In the genomic region with DNA sequence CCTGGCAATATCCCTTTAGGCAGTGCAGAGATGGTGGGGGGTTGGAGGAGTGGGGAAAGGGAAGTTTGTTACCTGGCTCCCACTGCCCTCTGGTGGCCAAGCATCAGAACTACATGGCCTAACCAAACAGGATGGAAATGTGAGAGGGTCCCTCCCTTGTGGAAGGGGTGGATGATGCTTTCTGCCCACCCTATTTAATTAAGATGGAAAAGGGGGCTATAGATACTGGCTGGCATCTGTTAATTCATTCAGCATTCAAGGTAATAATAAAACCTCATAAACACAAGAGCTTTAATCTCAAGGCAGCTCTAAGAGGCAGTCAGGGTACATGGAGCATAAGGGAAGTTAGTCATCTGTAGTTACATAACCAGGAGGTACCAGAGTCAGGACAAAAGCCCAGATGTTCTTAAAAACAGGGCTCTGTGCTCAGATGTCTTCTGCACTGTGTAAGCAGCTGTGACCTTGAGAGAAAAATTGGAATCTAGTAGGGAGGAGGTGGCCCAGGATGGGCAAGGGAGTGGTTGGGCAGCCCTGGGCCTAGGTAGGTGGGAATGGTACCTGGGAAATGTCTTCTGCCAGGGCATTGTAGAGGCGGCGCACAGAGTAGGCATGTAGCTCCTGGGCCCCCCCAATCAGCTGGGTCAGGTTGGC, we compare ENCODE assay signal across 8 cellular contexts. TPM values are rescaled to one million over a fixed set of nuclear protein-coding genes. Genes with fewer than 3 reads are reported as not detected.
DNase-seq lines count a peak whose midpoint lies in the region; ATAC-seq and TF ChIP-seq lines count a peak whose summit lies in the region.

No MANE protein-coding gene starts in this region.

- no peak overlapping the region for H3K4me3 ChIP-seq in upper lobe of right lung

- DNase-seq in NOMO-1 (lab: John Stamatoyannopoulos, UW; ENCODE audit: unreplicated experiment in 2 of 2) (peak; percentile 17 to 49), NOMO-1 treated with dmso at 0.1 percent for 144 hours (lab: John Stamatoyannopoulos, UW; ENCODE audit: unreplicated experiment) (no peak), NCI-H1092 treated with DMSO at 0.1 percent for 48 hours (lab: John Stamatoyannopoulos, UW) (peak; percentile 66), myocyte (ENCODE audit: low read depth) (peak; percentile 53), upper lobe of right lung (no peak)
- peak; percentile 53 for DNase-seq in activated CD4-positive, CD25-positive, alpha-beta regulatory T cell treated with anti-CD3 and anti-CD28 coated beads, Interleukin-2, amount 50 U/mL, for 72 hours

- TF ChIP-seq CTCF in upper lobe of right lung (IDR thresholded peaks at IDR 0.05) = peak; percentile 93

- ATAC-seq in upper lobe of right lung (peak; percentile 46), HG03460 (IDR thresholded peaks at IDR 0.05; ENCODE audit: unreplicated experiment) (no peak)

- peaks cover 53% of the 10 kb centered on the region for H3K36me3 ChIP-seq in upper lobe of right lung

- H3K9me3 ChIP-seq in upper lobe of right lung = no peaks in the 10 kb centered on the region

- intact Hi-C loops in upper lobe of right lung (cut with DNase I) = loop anchor here (5.0 kb wide), 1 partner anchor 86 kb away; no protein-coding TSS in a partner anchor

- no peaks in the 10 kb centered on the region for H3K27me3 ChIP-seq in upper lobe of right lung

- peak overlapping the region; percentile 67 for H3K27ac ChIP-seq in cingulate gyrus (ENCODE audit: low read depth, low read length)
- H3K27ac ChIP-seq in upper lobe of right lung = no peak overlapping the region

- peaks cover 12% of the 10 kb centered on the region for H3K4me1 ChIP-seq in upper lobe of right lung

RNA-seq across cellular contexts. Expression of a gene that starts 4.6 kb away (rescaled TPM):
- 10.0 and 10.2 TPM in 2 replicates for total RNA-seq in myocyte
- polyA plus RNA-seq in myocyte (2012) = 18.9 TPM
- total RNA-seq in upper lobe of right lung = 128 TPM

RNA-seq across cellular contexts. Expression of a gene that starts 6.9 kb away (rescaled TPM):
- 31.6 and 42.1 TPM in 2 replicates for total RNA-seq in myocyte
- 30.8 TPM for polyA plus RNA-seq in myocyte (2012)
- total RNA-seq in upper lobe of right lung = 15.5 TPM

RNA-seq across cellular contexts. Expression of a gene that starts 11.4 kb away (rescaled TPM):
- total RNA-seq in myocyte = 0.05 and 0.31 TPM in 2 replicates
- polyA plus RNA-seq in myocyte (2012) = 1.9 TPM
- 2.3 TPM for total RNA-seq in upper lobe of right lung

RNA-seq across cellular contexts. Expression of a gene that starts 15.6 kb away (rescaled TPM):
- total RNA-seq in myocyte = not detected in 2 replicates
- 0.04 TPM for polyA plus RNA-seq in myocyte (2012)
- 6.2 TPM for total RNA-seq in upper lobe of right lung

Comparison
In these comparisons a context has a peak if more than half of its experiments do, and no peak if none do; other contexts are left out.
1. DNase-seq: peak in NOMO-1 (2 of 2), NCI-H1092 treated with DMSO at 0.1 percent for 48 hours (single experiment), activated CD4-positive, CD25-positive, alpha-beta regulatory T cell treated with anti-CD3 and anti-CD28 coated beads, Interleukin-2, amount 50 U/mL, for 72 hours (single experiment) and myocyte (single experiment); none in NOMO-1 treated with dmso at 0.1 percent for 144 hours (single experiment) and upper lobe of right lung (single experiment).
2. RNA of a gene that starts 4.6 kb away (total RNA-seq): 128 TPM in upper lobe of right lung (single experiment); 10.0 to 10.2 TPM in myocyte; every median in the first group is over 10 times any median in the second.